In the genomic region with DNA sequence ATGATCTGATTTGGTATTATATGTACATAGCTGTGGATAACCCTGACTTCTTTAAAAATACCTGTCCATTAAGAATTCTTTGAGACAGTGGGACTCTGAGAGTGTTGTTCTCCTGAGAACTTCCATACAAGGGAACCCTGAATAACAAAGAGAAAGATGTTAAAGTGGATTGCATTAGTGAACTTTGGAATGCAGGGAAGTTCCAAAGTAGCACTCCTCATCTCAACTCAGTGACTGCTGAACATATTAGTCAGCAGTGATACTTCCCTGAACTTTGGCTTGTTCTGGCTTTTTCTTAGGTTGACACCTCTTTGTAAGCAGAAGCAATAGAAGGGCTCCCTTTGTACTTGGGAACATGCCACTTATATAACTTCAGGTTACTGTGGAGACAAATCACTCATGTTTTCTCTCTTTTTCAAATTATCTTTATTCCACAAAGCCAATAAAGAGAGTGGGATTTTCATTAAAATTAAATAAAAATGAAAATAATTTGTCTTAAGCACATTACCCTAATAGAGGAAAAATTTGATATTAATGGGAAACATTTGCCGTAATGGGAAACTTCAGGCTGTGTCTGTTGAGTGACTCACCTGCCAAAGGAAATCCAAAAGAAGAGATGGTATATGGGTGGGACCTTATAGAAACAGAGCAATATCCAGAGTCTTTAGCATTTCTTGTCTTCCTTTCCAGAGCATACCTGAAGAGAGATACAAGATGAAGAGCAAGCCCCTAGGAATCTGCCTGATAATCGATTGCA, we compare ENCODE assay signal across 10 cellular contexts. TPM values are rescaled to one million over a fixed set of nuclear protein-coding genes. Genes with fewer than 3 reads are reported as not detected.
DNase-seq lines count a peak whose midpoint lies in the region; ATAC-seq, FAIRE-seq and TF ChIP-seq lines count a peak whose summit lies in the region.
"Had no signal": no experiment of that assay in that cellular context is flagged by ENCODE, and none has a peak within 500 bp of the region (broad histone marks: within the 10 kb centered on the region; RNA-seq: fewer than 3 reads in every experiment).

No MANE protein-coding gene starts in this region.

- H3K9me3 Mint-ChIP-seq in dendritic cell treated with granulocyte-macrophage colony-stimulating factor and Interleukin-4, amounts not matched to agents 40 ng/mL and 50 ng/mL, for 4 days: no peaks in the 10 kb centered on the region

- peak; percentile 7 for FAIRE-seq in A549 (lab: Jason Lieb, UNC)

- in situ Hi-C loops in KBM-7 (cut with MboI; ENCODE audit: low pct_unique_long_range_greater_than_20kb, low sequenced_read_pairs): no loop called here

- POLR2A ChIA-PET in A549 (lab: Yijun Ruan, JAX): interaction anchor here (0.7 to 4.8 kb wide), 6 partner anchors 21 to 285 kb away, joined by 3 to 39 read pairs (median 4); partner anchors contain the start of genes CFLAR and CLK1

- TF ChIP-seq EP300 in A549 (IDR thresholded peaks at IDR 0.05): peak; percentile 12 to 59; a peak in 1 of 5 replicates

- DNase-seq in A549 (ENCODE audit: low read depth in 1 of 2, low spot score in 1 of 2) (peak; percentile 58 to 92), LHCN-M2 (ENCODE audit: low read depth) (peak; percentile 92), midbrain (lab: John Stamatoyannopoulos, UW) (peak; percentile 12), NCI-H524 (lab: John Stamatoyannopoulos, UW) (no peak), KBM-7 (no peak), WERI-Rb-1 (no peak)
- DNase-seq: activated T-cell treated with anti-CD3 and anti-CD28 coated beads, Interleukin-2, amount 50 U/mL, for 1 hour; GF-D8 had no signal

- intact Hi-C loops in dendritic cell treated with granulocyte-macrophage colony-stimulating factor and Interleukin-4, amounts not matched to agents 40 ng/mL and 50 ng/mL, for 4 days (cut with micrococcal nuclease): no loop called here

- H3K4me2 ChIP-seq in A549: peak overlapping the region; percentile 92

- H3K4me3 ChIP-seq in A549 (peak overlapping the region; percentile 32; the same call in 2 of the 3 replicates), WERI-Rb-1 (ENCODE audit: low read depth, low read length) (no peak overlapping the region)

- H3K27ac ChIP-seq in A549 (peak overlapping the region; percentile 95 to 96), WERI-Rb-1 (no peak overlapping the region)

- TF ChIP-seq RAD21 in A549 (conservative IDR thresholded peaks at IDR 0.05 in 1 of 2, IDR thresholded peaks at IDR 0.05 in 1 of 2): no peak; a peak in 1 of 5 replicates

- H3K4me1 ChIP-seq in A549: peaks cover 66% of the 10 kb centered on the region

- no peaks in the 10 kb centered on the region for H3K27me3 ChIP-seq in WERI-Rb-1 (ENCODE audit: insufficient read depth, low read depth, severe bottlenecking)

- H3K27ac Mint-ChIP-seq in dendritic cell treated with granulocyte-macrophage colony-stimulating factor and Interleukin-4, amounts not matched to agents 40 ng/mL and 50 ng/mL, for 4 days: peak overlapping the region; percentile 80

- CTCF ChIA-PET in A549 (lab: Yijun Ruan, JAX): interaction anchor here (0.8 to 6.7 kb wide), 9 partner anchors 9 to 244 kb away, joined by 3 to 46 read pairs (median 6); no protein-coding TSS in a partner anchor

- no peaks in the 10 kb centered on the region for H3K27me3 Mint-ChIP-seq in dendritic cell treated with granulocyte-macrophage colony-stimulating factor and Interleukin-4, amounts not matched to agents 40 ng/mL and 50 ng/mL, for 4 days

- 0% methylated on average over 2 of the region's 2 CpGs for WGBS in A549 (ENCODE audit: missing lambda C conversion rate)

- H3K4me3 Mint-ChIP-seq in dendritic cell treated with granulocyte-macrophage colony-stimulating factor and Interleukin-4, amounts not matched to agents 40 ng/mL and 50 ng/mL, for 4 days: no peak overlapping the region

- H3K36me3 ChIP-seq in WERI-Rb-1: no peaks in the 10 kb centered on the region

- ATAC-seq in A549: peak; percentile 80 to 85
- no peak for ATAC-seq in HG03135 (IDR thresholded peaks at IDR 0.05; ENCODE audit: unreplicated experiment)

- H3K4me1 Mint-ChIP-seq in dendritic cell treated with granulocyte-macrophage colony-stimulating factor and Interleukin-4, amounts not matched to agents 40 ng/mL and 50 ng/mL, for 4 days (ENCODE audit: low read depth): peaks cover 62% of the 10 kb centered on the region

- H3K36me3 Mint-ChIP-seq in dendritic cell treated with granulocyte-macrophage colony-stimulating factor and Interleukin-4, amounts not matched to agents 40 ng/mL and 50 ng/mL, for 4 days (ENCODE audit: low read depth): peaks cover 87% of the 10 kb centered on the region

- TF ChIP-seq POLR2A in A549 (IDR thresholded peaks at IDR 0.05; ENCODE audit: low read length): no peak

- TF ChIP-seq CTCF in A549 (IDR thresholded peaks at IDR 0.05): no peak
- TF ChIP-seq CTCF in WERI-Rb-1 (IDR thresholded peaks at IDR 0.05; ENCODE audit: low read depth, low read length): no peak

- no peaks in the 10 kb centered on the region for H3K9me3 ChIP-seq in A549
- H3K9me3 ChIP-seq in WERI-Rb-1 (ENCODE audit: severe bottlenecking): no peaks in the 10 kb centered on the region

TF ChIP-seq in A549, 52 proteins besides CTCF, POLR2A, EP300 and RAD21:
- no peak for TF ChIP-seq RCOR1 (IDR thresholded peaks at IDR 0.05; ENCODE audit: low read depth, low read length)
- TF ChIP-seq RNF2 (IDR thresholded peaks at IDR 0.05; ENCODE audit: borderline replicate concordance, low read depth): no peak
- no peak for TF ChIP-seq KDM1A (IDR thresholded peaks at IDR 0.05; ENCODE audit: low read depth)
- no peak for TF ChIP-seq KDM5A (IDR thresholded peaks at IDR 0.05)
- peak in 1 of 2 experiments; percentile 73; a peak in 2 of 4 replicates for TF ChIP-seq CEBPB (IDR thresholded peaks at IDR 0.05)
- TF ChIP-seq, protein P1, sequence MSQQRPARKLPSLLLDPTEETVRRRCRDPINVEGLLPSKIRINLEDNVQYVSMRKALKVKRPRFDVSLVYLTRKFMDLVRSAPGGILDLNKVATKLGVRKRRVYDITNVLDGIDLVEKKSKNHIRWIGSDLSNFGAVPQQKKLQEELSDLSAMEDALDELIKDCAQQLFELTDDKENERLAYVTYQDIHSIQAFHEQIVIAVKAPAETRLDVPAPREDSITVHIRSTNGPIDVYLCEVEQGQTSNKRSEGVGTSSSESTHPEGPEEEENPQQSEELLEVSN (IDR thresholded peaks at IDR 0.05; ENCODE audit: borderline replicate concordance, low read depth): 0 out of 2 replicates have a peak, but pooled peaks have one; percentile 2
- TF ChIP-seq ZNF302 (CRISPR knock-in tag; IDR thresholded peaks at IDR 0.05): no peak
- 0 out of 2 replicates have a peak, but pooled peaks have one; percentile 8 for TF ChIP-seq HOXB13 (CRISPR knock-in tag; IDR thresholded peaks at IDR 0.05; ENCODE audit: low read depth)
- no peak for TF ChIP-seq ESRRA (IDR thresholded peaks at IDR 0.05; ENCODE audit: borderline replicate concordance, low read length)
- no peak for TF ChIP-seq SMC3 (IDR thresholded peaks at IDR 0.05)
- TF ChIP-seq JUN (IDR thresholded peaks at IDR 0.05): peak; percentile 36 to 49; a peak in 2 of 5 replicates
- TF ChIP-seq, protein P2, sequence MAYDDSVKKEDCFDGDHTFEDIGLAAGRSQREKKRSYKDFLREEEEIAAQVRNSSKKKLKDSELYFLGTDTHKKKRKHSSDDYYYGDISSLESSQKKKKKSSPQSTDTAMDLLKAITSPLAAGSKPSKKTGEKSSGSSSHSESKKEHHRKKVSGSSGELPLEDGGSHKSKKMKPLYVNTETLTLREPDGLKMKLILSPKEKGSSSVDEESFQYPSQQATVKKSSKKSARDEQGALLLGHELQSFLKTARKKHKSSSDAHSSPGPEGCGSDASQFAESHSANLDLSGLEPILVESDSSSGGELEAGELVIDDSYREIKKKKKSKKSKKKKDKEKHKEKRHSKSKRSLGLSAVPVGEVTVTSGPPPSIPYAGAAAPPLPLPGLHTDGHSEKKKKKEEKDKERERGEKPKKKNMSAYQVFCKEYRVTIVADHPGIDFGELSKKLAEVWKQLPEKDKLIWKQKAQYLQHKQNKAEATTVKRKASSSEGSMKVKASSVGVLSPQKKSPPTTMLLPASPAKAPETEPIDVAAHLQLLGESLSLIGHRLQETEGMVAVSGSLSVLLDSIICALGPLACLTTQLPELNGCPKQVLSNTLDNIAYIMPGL (CRISPR knock-in tag; IDR thresholded peaks at IDR 0.05; ENCODE audit: borderline replicate concordance): no peak
- no peak for TF ChIP-seq CHD2 (IDR thresholded peaks at IDR 0.05; ENCODE audit: low read length, partially characterized antibody)
- peak; percentile 40; the same call in 1 of the 2 replicates for TF ChIP-seq FOSL2 (IDR thresholded peaks at IDR 0.05)
- TF ChIP-seq FOSL2 (CRISPR knock-in tag; IDR thresholded peaks at IDR 0.05): peak; percentile 61
- 0 out of 2 replicates have a peak, but pooled peaks have one; percentile 29 for TF ChIP-seq HOXA7 (CRISPR knock-in tag; IDR thresholded peaks at IDR 0.05)
- peak; percentile 64; the same call in 1 of the 2 replicates for TF ChIP-seq GATA3 (IDR thresholded peaks at IDR 0.05; ENCODE audit: borderline replicate concordance)
- TF ChIP-seq MAFK (IDR thresholded peaks at IDR 0.05; ENCODE audit: partially characterized antibody): no peak
- no peak for TF ChIP-seq BHLHE40 (IDR thresholded peaks at IDR 0.05; ENCODE audit: low read depth, low read length)
- TF ChIP-seq JUNB (IDR thresholded peaks at IDR 0.05): peak; percentile 76

RNA-seq across cellular contexts. Expression of gene CFLAR, which starts 33.3 kb away (rescaled TPM):
- polyA plus RNA-seq in A549 (2011; rRNA removed): 64.0 and 89.4 TPM in 2 replicates
- polyA plus RNA-seq in A549 (2012; cell fraction: cytosol; rRNA removed): 41.6 and 47.7 TPM in 2 replicates
- 44.8 and 63.7 TPM in 2 replicates for polyA plus RNA-seq in A549 (2012; cell fraction: nucleus; rRNA removed)
- polyA plus RNA-seq in A549 (2017; fragmentation: RNase III; extraction: RNeasy Plus Mini Kit Qiagen cat#74134 plus additional on column Dnase treatment): 56.5 to 64.0 TPM (median 56.5 TPM) in 3 replicates
- 65.7 and 70.3 TPM in 2 replicates for polyA minus RNA-seq in A549 (2011; rRNA and poly(A)+ RNA removed)
- 47.7 and 50.0 TPM in 2 replicates for total RNA-seq in LHCN-M2 (2014; rRNA removed)
- polyA plus RNA-seq in LHCN-M2 (2012): 37.6 TPM

RNA-seq across cellular contexts. Expression of gene CASP10, which starts 33.7 kb away (rescaled TPM):
- polyA plus RNA-seq in A549 (2011; rRNA removed) (6.5 and 6.8 TPM in 2 replicates), A549 (2017; fragmentation: RNase III; extraction: RNeasy Plus Mini Kit Qiagen cat#74134 plus additional on column Dnase treatment) (2.6 to 3.0 TPM (median 2.8 TPM) in 3 replicates)
- polyA plus RNA-seq in A549 (2012; cell fraction: cytosol; rRNA removed): 1.5 and 1.8 TPM in 2 replicates
- polyA plus RNA-seq in A549 (2012; cell fraction: nucleus; rRNA removed): 1.2 and 2.2 TPM in 2 replicates
- polyA minus RNA-seq in A549 (2011; rRNA and poly(A)+ RNA removed): 9.6 and 10.5 TPM in 2 replicates
- 0.38 and 0.52 TPM in 2 replicates for total RNA-seq in LHCN-M2 (2014; rRNA removed)
- 0.17 TPM for polyA plus RNA-seq in LHCN-M2 (2012)

Comparison
In these comparisons a context has a peak if more than half of its experiments do, and no peak if none do; other contexts are left out.
1. DNase-seq: peak in A549 (2 of 2), LHCN-M2 (single experiment) and midbrain (single experiment); none in NCI-H524 (0 of 2), KBM-7 (single experiment) and WERI-Rb-1 (single experiment).